In genomic region chr17:8117980-8118768, GRCh38 we compare ENCODE assay signal across 8 cellular contexts. TPM values are rescaled to one million over a fixed set of nuclear protein-coding genes. Genes with fewer than 3 reads are reported as not detected.
DNase-seq lines count a peak whose midpoint lies in the region; ATAC-seq and TF ChIP-seq lines count a peak whose summit lies in the region.

TSS of gene ALOXE3 (minus strand) at chr17:8118514. CDS start at chr17:8117990, 524 bp downstream.

- H3K27ac ChIP-seq in HEK293 (ENCODE audit: extremely low read depth, low read depth, low read length) = peak within 1 kb of the TSS; percentile 72

- peak in 1 of 2 donors; percentile 3 for ATAC-seq in naive B cell (ENCODE audit: low read depth in 2 of 2)
- no peak for ATAC-seq in GM19023 (IDR thresholded peaks at IDR 0.05; ENCODE audit: unreplicated experiment)

- H3K4me3 ChIP-seq in BE2C (ENCODE audit: low read depth, low read length) (peak within 1 kb of the TSS; percentile 62), HEK293 (ENCODE audit: low read depth, low read length) (peak within 1 kb of the TSS; percentile 48), WI38 (ENCODE audit: low read depth, low read length) (peak within 1 kb of the TSS; percentile 62), epithelial cell of proximal tubule (ENCODE audit: low read depth, low read length) (peak within 1 kb of the TSS; percentile 68)

- TF ChIP-seq CTCF in BE2C (IDR thresholded peaks at IDR 0.05; ENCODE audit: low read depth, low read length) = no peak
- no peak for TF ChIP-seq CTCF in HEK293 (tag by site-specific recombination; IDR thresholded peaks at IDR 0.05)
- TF ChIP-seq CTCF in WI38 (IDR thresholded peaks at IDR 0.05; ENCODE audit: low read depth, low read length) = no peak
- TF ChIP-seq CTCF in epithelial cell of proximal tubule (conservative IDR thresholded peaks at IDR 0.05; ENCODE audit: low read depth, low read length) = no peak

- CTCF ChIA-PET in HEK293 (lab: Yijun Ruan, JAX) = interaction anchor here (0.5 to 3.5 kb wide), 28 partner anchors 9 to 627 kb away, joined by 3 to 81 read pairs (median 8); partner anchors contain the start of gene ALOX12B

- H3K4me1 Mint-ChIP-seq in naive B cell = peaks cover 47 to 48% (median 48%) of the 10 kb centered on the region in 3 donors

- H3K27me3 ChIP-seq in BE2C = peaks cover 11% of the 10 kb centered on the region

- H3K9me3 ChIP-seq in BE2C (no peaks in the 10 kb centered on the region), HEK293 (ENCODE audit: control insufficient read depth, insufficient read depth, low read depth, low read length) (no peaks in the 10 kb centered on the region)

- POLR2A ChIA-PET in HEK293 (lab: Yijun Ruan, JAX) = interaction anchor here (0.5 to 3.5 kb wide), 10 partner anchors 20 to 130 kb away, joined by 3 to 32 read pairs (median 11); partner anchors contain the start of genes AURKB, CTC1 and PFAS

- peaks cover 41 to 78% (median 48%) of the 10 kb centered on the region in 3 donors for H3K27me3 Mint-ChIP-seq in naive B cell

- H3K27ac Mint-ChIP-seq in naive B cell = peak within 1 kb of the TSS; percentile 91 to 100 (median 100)

- peak; percentile 45 for DNase-seq in BE2C
- peak; percentile 74 for DNase-seq in epithelial cell of proximal tubule (ENCODE audit: low read depth)
- no peak for DNase-seq in naive B cell
- DNase-seq in NCI-H1436 (lab: John Stamatoyannopoulos, UW) = no peak
- no peak for DNase-seq in cortex of kidney (lab: John Stamatoyannopoulos, UW)

- peaks cover 0 to 8% (median 3%) of the 10 kb centered on the region in 7 donors for H3K9me3 Mint-ChIP-seq in naive B cell

- peak within 1 kb of the TSS; percentile 91 to 98 (median 96) for H3K4me3 Mint-ChIP-seq in naive B cell

- H3K36me3 ChIP-seq in BE2C = no peaks in the 10 kb centered on the region
- H3K36me3 ChIP-seq in HEK293 (ENCODE audit: control insufficient read depth in 2 of 2, insufficient read depth in 1 of 2, low read length in 2 of 2) = no peaks in the 10 kb centered on the region

- H3K36me3 Mint-ChIP-seq in naive B cell = no peaks in the 10 kb centered on the region

- H3K4me1 ChIP-seq in BE2C (no peaks in the 10 kb centered on the region), HEK293 (ENCODE audit: control insufficient read depth, insufficient read depth, low read length) (no peaks in the 10 kb centered on the region; the same call in 1 of the 2 replicates)

TF ChIP-seq in HEK293, 187 proteins besides CTCF, POLR2A, EP300 and RAD21 (continues in another document):
- 0 out of 2 replicates have a peak, but pooled peaks have one; percentile 17 for TF ChIP-seq BCL11A (tag by site-specific recombination; IDR thresholded peaks at IDR 0.05; ENCODE audit: low read depth)
- no peak for TF ChIP-seq ZNF311 (tag by site-specific recombination; IDR thresholded peaks at IDR 0.05; ENCODE audit: borderline replicate concordance)
- TF ChIP-seq REPIN1 (tag by site-specific recombination; IDR thresholded peaks at IDR 0.05; ENCODE audit: low read depth) = no peak
- peak; percentile 66 for TF ChIP-seq SCRT2 (tag by site-specific recombination; IDR thresholded peaks at IDR 0.05)
- TF ChIP-seq, protein P1, sequence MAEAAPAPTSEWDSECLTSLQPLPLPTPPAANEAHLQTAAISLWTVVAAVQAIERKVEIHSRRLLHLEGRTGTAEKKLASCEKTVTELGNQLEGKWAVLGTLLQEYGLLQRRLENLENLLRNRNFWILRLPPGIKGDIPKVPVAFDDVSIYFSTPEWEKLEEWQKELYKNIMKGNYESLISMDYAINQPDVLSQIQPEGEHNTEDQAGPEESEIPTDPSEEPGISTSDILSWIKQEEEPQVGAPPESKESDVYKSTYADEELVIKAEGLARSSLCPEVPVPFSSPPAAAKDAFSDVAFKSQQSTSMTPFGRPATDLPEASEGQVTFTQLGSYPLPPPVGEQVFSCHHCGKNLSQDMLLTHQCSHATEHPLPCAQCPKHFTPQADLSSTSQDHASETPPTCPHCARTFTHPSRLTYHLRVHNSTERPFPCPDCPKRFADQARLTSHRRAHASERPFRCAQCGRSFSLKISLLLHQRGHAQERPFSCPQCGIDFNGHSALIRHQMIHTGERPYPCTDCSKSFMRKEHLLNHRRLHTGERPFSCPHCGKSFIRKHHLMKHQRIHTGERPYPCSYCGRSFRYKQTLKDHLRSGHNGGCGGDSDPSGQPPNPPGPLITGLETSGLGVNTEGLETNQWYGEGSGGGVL (tag by site-specific recombination; IDR thresholded peaks at IDR 0.05) = peak; percentile 69
- TF ChIP-seq ZNF76 (tag by site-specific recombination; IDR thresholded peaks at IDR 0.05; ENCODE audit: borderline replicate concordance, low read depth) = no peak
- TF ChIP-seq KLF10 (tag by site-specific recombination; IDR thresholded peaks at IDR 0.05) = no peak
- TF ChIP-seq ZNF366 (tag by site-specific recombination; conservative IDR thresholded peaks at IDR 0.05) = peak; percentile 90
- TF ChIP-seq ZNF274 (IDR thresholded peaks at IDR 0.05; ENCODE audit: low read length) = no peak
- TF ChIP-seq ZNF274 (tag by site-specific recombination; IDR thresholded peaks at IDR 0.05; ENCODE audit: borderline replicate concordance) = no peak
- TF ChIP-seq ZNF239 (tag by site-specific recombination; IDR thresholded peaks at IDR 0.05) = no peak
- TF ChIP-seq GLIS2 (tag by site-specific recombination; IDR thresholded peaks at IDR 0.05) = peak; percentile 87
- 0 out of 2 replicates have a peak, but pooled peaks have one; percentile 77 for TF ChIP-seq PRDM2 (tag by site-specific recombination; IDR thresholded peaks at IDR 0.05; ENCODE audit: borderline replicate concordance)
- TF ChIP-seq KLF9 (tag by site-specific recombination; IDR thresholded peaks at IDR 0.05; ENCODE audit: low read depth) = peak; percentile 29; the same call in 1 of the 2 replicates
- TF ChIP-seq, protein P2, sequence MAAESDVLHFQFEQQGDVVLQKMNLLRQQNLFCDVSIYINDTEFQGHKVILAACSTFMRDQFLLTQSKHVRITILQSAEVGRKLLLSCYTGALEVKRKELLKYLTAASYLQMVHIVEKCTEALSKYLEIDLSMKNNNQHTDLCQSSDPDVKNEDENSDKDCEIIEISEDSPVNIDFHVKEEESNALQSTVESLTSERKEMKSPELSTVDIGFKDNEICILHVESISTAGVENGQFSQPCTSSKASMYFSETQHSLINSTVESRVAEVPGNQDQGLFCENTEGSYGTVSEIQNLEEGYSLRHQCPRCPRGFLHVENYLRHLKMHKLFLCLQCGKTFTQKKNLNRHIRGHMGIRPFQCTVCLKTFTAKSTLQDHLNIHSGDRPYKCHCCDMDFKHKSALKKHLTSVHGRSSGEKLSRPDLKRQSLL (tag by site-specific recombination; IDR thresholded peaks at IDR 0.05) = no peak
- no peak for TF ChIP-seq ZNF658 (tag by site-specific recombination; IDR thresholded peaks at IDR 0.05)
- peak; percentile 63; the same call in 1 of the 2 replicates for TF ChIP-seq BCL11B (tag by site-specific recombination; IDR thresholded peaks at IDR 0.05; ENCODE audit: low read depth)
- TF ChIP-seq ZNF501 (tag by site-specific recombination; IDR thresholded peaks at IDR 0.05) = 0 out of 2 replicates have a peak, but pooled peaks have one; percentile 21

RNA-seq across cellular contexts. Expression of gene ALOXE3, which starts in this region (rescaled TPM):
- not detected for polyA plus RNA-seq in BE2C (2012; ENCODE audit: insufficient read depth, insufficient read length, low read depth)
- total RNA-seq in epithelial cell of proximal tubule = 0.36 TPM in 1 of 2 replicates, not detected in the other
- polyA plus RNA-seq in naive B cell (ENCODE audit: low read depth in 6 of 6) = not detected

Comparison
In these comparisons a context has a peak if more than half of its experiments do, and no peak if none do; other contexts are left out.
1. Peak in DNase-seq and H3K4me3 ChIP-seq in epithelial cell of proximal tubule; RNA of the gene not detected or under 1 TPM.